In the genomic region with DNA sequence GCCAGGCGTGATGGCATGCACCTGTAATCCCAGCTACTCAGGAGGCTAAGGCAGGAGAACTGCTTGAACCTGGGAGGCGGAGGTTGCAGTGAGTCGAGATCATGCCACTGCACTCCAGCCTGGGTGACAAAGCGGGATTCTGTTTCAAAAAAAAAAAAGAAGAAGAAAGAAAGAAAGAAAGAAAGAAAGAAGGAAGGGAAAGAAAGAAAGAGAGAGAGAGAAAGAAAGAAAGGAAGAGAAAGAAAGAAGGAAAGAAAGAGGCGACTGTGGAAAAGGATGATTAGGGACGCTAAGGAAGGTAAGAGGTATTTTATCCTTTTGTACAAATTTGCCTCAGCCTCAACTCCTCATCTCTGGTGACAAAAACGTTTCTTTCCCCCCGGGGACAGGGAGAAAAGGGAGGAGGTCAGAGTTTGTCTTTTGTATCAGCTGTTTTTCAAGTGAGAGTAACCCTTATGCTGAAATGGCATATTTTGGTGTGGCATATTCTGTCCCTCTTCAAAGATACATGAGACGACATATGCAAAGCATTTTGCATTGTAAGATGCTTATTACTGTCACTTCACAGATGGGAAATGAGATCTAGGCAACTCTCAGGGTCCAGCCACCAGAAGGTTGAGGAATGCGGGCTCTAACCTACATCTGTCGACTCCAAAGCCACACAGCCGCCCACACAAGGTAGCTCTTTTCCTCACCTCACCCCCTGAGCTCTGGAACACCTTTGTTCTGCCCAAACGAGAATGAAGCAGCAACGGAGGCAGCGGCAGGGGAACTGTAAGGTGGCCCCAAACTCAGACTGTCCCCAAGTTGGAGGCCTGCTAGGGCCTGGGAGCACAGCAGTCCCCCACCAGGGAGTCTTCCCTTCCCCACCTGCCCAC, we compare ENCODE assay signal across 10 cellular contexts. TPM values are rescaled to one million over a fixed set of nuclear protein-coding genes. Genes with fewer than 3 reads are reported as not detected.
DNase-seq lines count a peak whose midpoint lies in the region; ATAC-seq, FAIRE-seq and TF ChIP-seq lines count a peak whose summit lies in the region.
"Had no signal": no experiment of that assay in that cellular context is flagged by ENCODE, and none has a peak within 500 bp of the region (broad histone marks: within the 10 kb centered on the region; RNA-seq: fewer than 3 reads in every experiment).

No MANE protein-coding gene starts in this region.

- peaks cover 46% of the 10 kb centered on the region for H3K4me1 Mint-ChIP-seq in Caco-2 (ENCODE audit: low read depth, unreplicated experiment)

- H3K9ac ChIP-seq in neuronal stem cell (ENCODE audit: low read depth, low read length, poor library complexity) = peak overlapping the region; percentile 73

- H3K79me1 ChIP-seq in neuronal stem cell (ENCODE audit: low read depth, low read length) = no peaks in the 10 kb centered on the region

- no CpG with 5 or more reads among the region's 15 CpGs for WGBS in neuronal stem cell (ENCODE audit: extremely low coverage in 2 of 2, insufficient read length in 2 of 2, insufficient replicate concordance in 1 of 2), 2 donors

- no peak overlapping the region for H3K23ac ChIP-seq in neuronal stem cell (ENCODE audit: low read depth, low read length, poor library complexity)

- CTCF ChIA-PET in Caco-2 (lab: Charles Lee) = interaction anchor here (0.9 to 2.6 kb wide), 5 partner anchors 10 to 44 kb away, joined by 3 to 30 read pairs (median 17); no protein-coding TSS in a partner anchor

- no peak for FAIRE-seq in urothelium cell line (lab: Jason Lieb, UNC)

- H2AFZ ChIP-seq in neuronal stem cell (ENCODE audit: low read length) = peak overlapping the region; percentile 11

- H2BK5ac ChIP-seq in neuronal stem cell (ENCODE audit: low read length) = peak overlapping the region; percentile 97

- H3K27me3 Mint-ChIP-seq in Caco-2 (ENCODE audit: insufficient read depth, unreplicated experiment) = no peaks in the 10 kb centered on the region

- TF ChIP-seq CTCF in Caco-2 (IDR thresholded peaks at IDR 0.05; ENCODE audit: insufficient read depth in 1 of 2, low read depth in 1 of 2, low read length in 1 of 2, severe bottlenecking in 1 of 2, unreplicated experiment in 1 of 2) = no peak

- H3K36me3 ChIP-seq in Caco-2 (ENCODE audit: control insufficient read depth, insufficient read depth, low read length) (no peaks in the 10 kb centered on the region), neuronal stem cell (replicated peaks in 1 of 2; ENCODE audit: control insufficient read depth in 2 of 2, insufficient read depth in 2 of 2, low read length in 2 of 2) (no peaks in the 10 kb centered on the region)
- H3K36me3 ChIP-seq: thoracic aorta had no signal

- H3K27ac ChIP-seq in caudate nucleus (ENCODE audit: low read depth, low read length) (peak overlapping the region; percentile 88), neuronal stem cell (replicated peaks; ENCODE audit: low read length) (peak overlapping the region; percentile 94)
- H3K27ac ChIP-seq: thoracic aorta had no signal

- intact Hi-C loops in Caco-2 (cut with micrococcal nuclease; ENCODE audit: unreplicated experiment) = loop anchor here (1.0 kb wide), 3 partner anchors 10 to 35 kb away; no protein-coding TSS in a partner anchor

- no peaks in the 10 kb centered on the region for H3K9me3 ChIP-seq in Caco-2
- no peaks in the 10 kb centered on the region for H3K9me3 ChIP-seq in neuronal stem cell (replicated peaks in 1 of 2; ENCODE audit: control insufficient read depth in 2 of 2, insufficient read depth in 1 of 2, low read depth in 1 of 2, low read length in 2 of 2)
- H3K9me3 ChIP-seq: thoracic aorta had no signal

- H2BK120ac ChIP-seq in neuronal stem cell (ENCODE audit: low read depth, low read length) = peak overlapping the region; percentile 100

- H3K14ac ChIP-seq in neuronal stem cell (ENCODE audit: low read length) = peak overlapping the region; percentile 50

- peak overlapping the region; percentile 99 for H3K18ac ChIP-seq in neuronal stem cell (ENCODE audit: low read length)

- ATAC-seq in GM19452 (IDR thresholded peaks at IDR 0.05; ENCODE audit: unreplicated experiment) = no peak
- no peak for ATAC-seq in stimulated activated naive CD8-positive, alpha-beta T cell treated with anti-CD3 and anti-CD28 coated beads, Interleukin-15, Interleukin-2, amounts not matched to agents 100 U/mL and 50 U/mL, for 24 hours

- BruUV-seq in Caco-2 (replicated peaks; lab: Mats Ljungman, UMichigan) = no TSS peak

- H3K4me1 ChIP-seq in Caco-2 (peaks cover 35% of the 10 kb centered on the region), neuronal stem cell (ENCODE audit: control insufficient read depth in 2 of 2, insufficient read depth in 1 of 2, low read depth in 1 of 2, low read length in 2 of 2) (peaks cover 43 to 50% of the 10 kb centered on the region in 2 donors)

- no peak overlapping the region for H3K4me3 ChIP-seq in Caco-2 (ENCODE audit: low read depth, low read length)
- no peak overlapping the region for H3K4me3 ChIP-seq in neuronal stem cell (ENCODE audit: low read length in 2 of 2)
- H3K4me3 ChIP-seq: thoracic aorta had no signal

- H3K4me3 Mint-ChIP-seq in Caco-2 (ENCODE audit: unreplicated experiment) = no peak overlapping the region

- H2BK12ac ChIP-seq in neuronal stem cell (ENCODE audit: low read length) = peak overlapping the region; percentile 77

- H4K8ac ChIP-seq in neuronal stem cell (ENCODE audit: low read depth, low read length) = peak overlapping the region; percentile 68

- H3K27me3 ChIP-seq in Caco-2 (replicated peaks; ENCODE audit: control insufficient read depth, insufficient read depth, low read length) = no peaks in the 10 kb centered on the region
- H3K27me3 ChIP-seq in neuronal stem cell (ENCODE audit: control insufficient read depth in 3 of 3, insufficient read depth in 3 of 3, low read depth in 1 of 3, low read length in 3 of 3) = no peaks in the 10 kb centered on the region

- H3K4ac ChIP-seq in neuronal stem cell (ENCODE audit: low read length) = no peak overlapping the region

- POLR2A ChIA-PET in Caco-2 (lab: Charles Lee) = interaction anchor here (1.5 kb wide), 2 partner anchors 10 to 17 kb away, joined by 12 to 22 read pairs; no protein-coding TSS in a partner anchor

- H2AK5ac ChIP-seq in neuronal stem cell (ENCODE audit: low read depth, low read length) = peak overlapping the region; percentile 99

- peak overlapping the region; percentile 80 for H4K91ac ChIP-seq in neuronal stem cell (ENCODE audit: low read depth, low read length, poor library complexity)

- no peak overlapping the region for H3K4me2 ChIP-seq in neuronal stem cell (ENCODE audit: insufficient read depth, low read length, poor library complexity, severe bottlenecking)

- no peaks in the 10 kb centered on the region for H3K9me3 Mint-ChIP-seq in Caco-2 (ENCODE audit: unreplicated experiment)

- no peaks in the 10 kb centered on the region for H3K36me3 Mint-ChIP-seq in Caco-2 (ENCODE audit: insufficient read depth, unreplicated experiment)

- H2BK15ac ChIP-seq in neuronal stem cell (ENCODE audit: low read length) = peak overlapping the region; percentile 94

- DNase-seq in Caco-2 (no peak), NCI-H524 treated with DMSO at 0.1 percent for 48 hours (lab: John Stamatoyannopoulos, UW) (peak; percentile 78), caudate nucleus (lab: John Stamatoyannopoulos, UW) (no peak), neuronal stem cell (ENCODE audit: low spot score) (no peak), urothelium cell line (ENCODE audit: low spot score) (no peak)
- DNase-seq in stimulated activated naive CD8-positive, alpha-beta T cell treated with anti-CD3 and anti-CD28 coated beads, Interleukin-15, Interleukin-2, amounts not matched to agents 100 U/mL and 50 U/mL, for 24 hours = no peak
- DNase-seq in activated T-cell treated with anti-CD3 and anti-CD28 coated beads, Interleukin-2, amount 50 U/mL, for 48 hours = no peak
- DNase-seq: NCI-H1417 had no signal

- H3K27ac Mint-ChIP-seq in Caco-2 (ENCODE audit: unreplicated experiment) = peak overlapping the region; percentile 69

RNA-seq across cellular contexts. Expression of gene NUAK2, which starts 38.0 kb away (rescaled TPM):
- total RNA-seq in Caco-2 (2022) = 25.7 and 27.0 TPM in 2 replicates
- polyA plus RNA-seq in neuronal stem cell (2013, experiment 1 of 2) = 55.9 TPM
- polyA plus RNA-seq in neuronal stem cell (2013, experiment 2 of 2) = 57.2 TPM

RNA-seq across cellular contexts. Expression of gene TMCC2, which starts 55.8 kb away (rescaled TPM):
- 0.60 and 0.91 TPM in 2 replicates for total RNA-seq in Caco-2 (2022)
- 13.3 TPM for polyA plus RNA-seq in neuronal stem cell (2013, experiment 1 of 2)
- polyA plus RNA-seq in neuronal stem cell (2013, experiment 2 of 2) = 12.9 TPM
